In the genomic region with DNA sequence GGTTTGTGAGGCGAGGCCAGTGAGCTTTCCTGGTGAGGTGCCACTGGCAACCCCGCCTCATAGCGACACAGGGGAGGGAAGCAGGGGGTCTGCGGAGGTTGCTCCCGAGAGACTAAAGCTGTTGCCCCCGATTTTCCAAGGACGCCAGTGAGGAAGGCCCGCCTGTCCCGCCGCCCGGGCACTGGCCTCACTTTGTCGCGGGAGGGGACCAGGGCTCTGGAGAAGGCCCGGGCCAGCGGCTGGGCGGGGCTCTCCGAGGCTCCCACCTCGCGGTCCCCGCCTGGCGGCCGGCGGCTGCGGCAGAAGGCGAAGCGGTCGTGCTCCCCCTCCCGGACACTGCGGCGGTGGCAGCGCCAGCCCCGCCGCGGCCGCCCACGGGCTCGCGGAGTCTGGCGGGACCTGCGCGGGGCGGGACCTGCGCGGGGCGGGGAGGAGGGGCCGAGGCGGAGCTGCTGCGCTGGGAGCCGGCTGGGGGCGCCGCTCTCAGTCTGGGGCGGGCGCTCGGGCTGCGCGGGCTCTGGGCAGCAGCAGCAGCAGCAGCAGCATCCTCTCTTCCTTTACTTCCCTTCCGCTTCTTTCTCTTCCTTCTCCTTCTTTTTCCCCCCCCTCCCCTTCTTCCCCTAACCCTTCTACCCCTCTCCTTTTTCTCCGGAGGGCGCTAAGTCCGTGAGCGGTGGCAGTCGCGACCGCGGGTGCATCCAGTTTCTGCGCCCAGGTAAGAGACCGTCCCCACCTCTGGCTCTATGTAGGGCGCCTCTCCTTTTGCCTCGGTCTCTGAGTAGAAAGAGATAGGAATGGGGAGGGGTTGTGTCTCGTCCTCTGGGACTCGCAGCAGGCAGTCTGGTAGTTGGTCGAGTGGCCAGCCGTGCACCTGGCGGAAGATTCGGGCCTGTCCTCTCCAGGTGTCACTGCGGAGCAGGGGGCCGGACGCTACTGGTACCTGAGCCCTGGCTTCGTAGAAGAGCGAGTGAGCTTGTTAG, we compare ENCODE assay signal across 8 cellular contexts. TPM values are rescaled to one million over a fixed set of nuclear protein-coding genes. Genes with fewer than 3 reads are reported as not detected.
DNase-seq lines count a peak whose midpoint lies in the region; ATAC-seq and TF ChIP-seq lines count a peak whose summit lies in the region.

A gene with protein sequence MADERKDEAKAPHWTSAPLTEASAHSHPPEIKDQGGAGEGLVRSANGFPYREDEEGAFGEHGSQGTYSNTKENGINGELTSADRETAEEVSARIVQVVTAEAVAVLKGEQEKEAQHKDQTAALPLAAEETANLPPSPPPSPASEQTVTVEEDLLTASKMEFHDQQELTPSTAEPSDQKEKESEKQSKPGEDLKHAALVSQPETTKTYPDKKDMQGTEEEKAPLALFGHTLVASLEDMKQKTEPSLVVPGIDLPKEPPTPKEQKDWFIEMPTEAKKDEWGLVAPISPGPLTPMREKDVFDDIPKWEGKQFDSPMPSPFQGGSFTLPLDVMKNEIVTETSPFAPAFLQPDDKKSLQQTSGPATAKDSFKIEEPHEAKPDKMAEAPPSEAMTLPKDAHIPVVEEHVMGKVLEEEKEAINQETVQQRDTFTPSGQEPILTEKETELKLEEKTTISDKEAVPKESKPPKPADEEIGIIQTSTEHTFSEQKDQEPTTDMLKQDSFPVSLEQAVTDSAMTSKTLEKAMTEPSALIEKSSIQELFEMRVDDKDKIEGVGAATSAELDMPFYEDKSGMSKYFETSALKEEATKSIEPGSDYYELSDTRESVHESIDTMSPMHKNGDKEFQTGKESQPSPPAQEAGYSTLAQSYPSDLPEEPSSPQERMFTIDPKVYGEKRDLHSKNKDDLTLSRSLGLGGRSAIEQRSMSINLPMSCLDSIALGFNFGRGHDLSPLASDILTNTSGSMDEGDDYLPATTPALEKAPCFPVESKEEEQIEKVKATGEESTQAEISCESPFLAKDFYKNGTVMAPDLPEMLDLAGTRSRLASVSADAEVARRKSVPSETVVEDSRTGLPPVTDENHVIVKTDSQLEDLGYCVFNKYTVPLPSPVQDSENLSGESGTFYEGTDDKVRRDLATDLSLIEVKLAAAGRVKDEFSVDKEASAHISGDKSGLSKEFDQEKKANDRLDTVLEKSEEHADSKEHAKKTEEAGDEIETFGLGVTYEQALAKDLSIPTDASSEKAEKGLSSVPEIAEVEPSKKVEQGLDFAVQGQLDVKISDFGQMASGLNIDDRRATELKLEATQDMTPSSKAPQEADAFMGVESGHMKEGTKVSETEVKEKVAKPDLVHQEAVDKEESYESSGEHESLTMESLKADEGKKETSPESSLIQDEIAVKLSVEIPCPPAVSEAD (N-terminal part only) (plus strand): TSS at position 486 of the 980 bp plus-strand sequence. CDS start 229,124 bp downstream, outside the sequence.

- TF ChIP-seq CTCF in LNCAP (IDR thresholded peaks at IDR 0.05) = peak; percentile 84
- TF ChIP-seq CTCF in RWPE2 (IDR thresholded peaks at IDR 0.05; ENCODE audit: poor library complexity, severe bottlenecking) = peak; percentile 96
- TF ChIP-seq CTCF in foreskin keratinocyte (conservative IDR thresholded peaks at IDR 0.05) = peak; percentile 99

- peak within 1 kb of the TSS; percentile 95 for H2AFZ ChIP-seq in neuron (ENCODE audit: low read depth, low read length)

- H3K36me3 ChIP-seq in H7 (replicated peaks; ENCODE audit: control insufficient read depth, insufficient read depth, low read length) (no peaks in the 10 kb centered on the region), RWPE2 (ENCODE audit: low read depth) (no peaks in the 10 kb centered on the region), neuron (ENCODE audit: insufficient read depth, low read length) (peaks cover 4% of the 10 kb centered on the region)

- ATAC-seq in RWPE2 (ENCODE audit: low read depth) = peak; percentile 88
- ATAC-seq in foreskin keratinocyte = peak; percentile 84

- H3K4me1 ChIP-seq in RWPE2 (ENCODE audit: insufficient read depth, poor library complexity, severe bottlenecking) = no peaks in the 10 kb centered on the region
- H3K4me1 ChIP-seq in foreskin keratinocyte = peaks cover 10% of the 10 kb centered on the region
- peaks cover 31% of the 10 kb centered on the region for H3K4me1 ChIP-seq in neuron (ENCODE audit: insufficient read depth, low read length)

- H3K27ac ChIP-seq in RWPE2 (ENCODE audit: poor library complexity, severe bottlenecking) = no peak within 1 kb of the TSS
- H3K27ac ChIP-seq in foreskin keratinocyte = peak within 1 kb of the TSS; percentile 44

- peak within 1 kb of the TSS; percentile 43 for H3K4me3 ChIP-seq in H7 (ENCODE audit: insufficient read depth, low read depth, low read length)
- peak within 1 kb of the TSS; percentile 51 for H3K4me3 ChIP-seq in RWPE2 (ENCODE audit: severe bottlenecking)
- peak within 1 kb of the TSS; percentile 99 for H3K4me3 ChIP-seq in neuron (ENCODE audit: low read length)

- H3K27me3 ChIP-seq in H7 (ENCODE audit: control insufficient read depth, insufficient read depth, low read length) (peaks cover 20% of the 10 kb centered on the region), RWPE2 (ENCODE audit: insufficient read depth, poor library complexity, severe bottlenecking) (no peaks in the 10 kb centered on the region), foreskin keratinocyte (no peaks in the 10 kb centered on the region), neuron (ENCODE audit: insufficient read depth, low read length) (no peaks in the 10 kb centered on the region)

- DNase-seq in EH (ENCODE audit: low read depth) (peak; percentile 83), H7 (peak; percentile 90), RWPE2 (ENCODE audit: low spot score) (peak; percentile 68), foreskin keratinocyte (peak in 1 of 2 donors; percentile 25), superior temporal gyrus (ENCODE audit: extremely low spot score) (peak; percentile 82)
- peak; percentile 49 for DNase-seq in activated naive CD4-positive, alpha-beta T cell treated with Interleukin-2 at 50 U/mL for 16 hours

- H3K9me3 ChIP-seq in RWPE2 (ENCODE audit: severe bottlenecking) (no peaks in the 10 kb centered on the region), neuron (ENCODE audit: low read length) (no peaks in the 10 kb centered on the region)

RNA-seq across cellular contexts. Expression of the gene that starts here (rescaled TPM):
- total RNA-seq in H7 (2014; rRNA removed; shearing (Covaris generic)) = 1.6 and 3.1 TPM in 2 replicates
- 7.4 and 9.1 TPM in 2 replicates for total RNA-seq in foreskin keratinocyte
- 3.1 and 3.6 TPM in 2 replicates for polyA plus RNA-seq in foreskin keratinocyte

Comparison
In these comparisons a context has a peak if more than half of its experiments do, and no peak if none do; other contexts are left out.
1. H3K4me3 ChIP-seq: peak in every context shown above with its lines; median percentile 99 in neuron; 51 in RWPE2; 43 in H7.